Comparison of ENCODE assay signal across 18 cellular contexts in genomic region chr13:50514249-50514648, GRCh38.
A peak's percentile ranks its signal among the peaks of the same experiment; 100 is the strongest.
DNase-seq lines count a peak whose midpoint lies in the region; ATAC-seq, FAIRE-seq and TF ChIP-seq lines count a peak whose summit lies in the region.
"Had no signal": no experiment of that assay in that cellular context is flagged by ENCODE, and none has a peak within 500 bp of the region (broad histone marks: within the 10 kb centered on the region; RNA-seq: fewer than 3 reads in every experiment).

No MANE protein-coding gene starts in this region.

- in situ Hi-C loops in K562 (cut with MboI), result no loop called here

- H3K4me3 ChIP-seq in BLaER1 treated with 17β-estradiol and CSF1 and Interleukin-3, amounts not matched to agents 10 nM and 100 nM, result no peak overlapping the region
- H3K4me3 ChIP-seq in Karpas-422 (ENCODE audit: low read length) (no peak overlapping the region), K562 (no peak overlapping the region)
- H3K4me3 ChIP-seq: Peyer's patch had no signal

- H3K27me3 ChIP-seq in BLaER1 treated with 17β-estradiol and CSF1 and Interleukin-3, amounts not matched to agents 10 nM and 100 nM, result no peaks in the 10 kb centered on the region
- H3K27me3 ChIP-seq in Karpas-422 (ENCODE audit: low read length) (no peaks in the 10 kb centered on the region), K562 (ENCODE audit: control insufficient read depth in 2 of 2, insufficient read depth in 2 of 2, low read length in 2 of 2) (no peaks in the 10 kb centered on the region)
- H3K27me3 ChIP-seq: Peyer's patch had no signal

- peak; percentile 29 for DNase-seq in Karpas-422
- DNase-seq in K562 (ENCODE audit: extremely low read depth in 1 of 4, low spot score in 3 of 4), result no peak
- peak; percentile 5 for DNase-seq in superior temporal gyrus (ENCODE audit: extremely low spot score)
- no peak for DNase-seq in NCI-H1417 (lab: John Stamatoyannopoulos, UW)
- DNase-seq: DMS79 treated with DMSO at 0.1 percent for 48 hours, GDM1, H9, NCI-H1048, NCI-H1436 treated with DMSO at 0.1 percent for 48 hours, NCI-H2029, NCI-H2171, NCI-H526, Peyer's patch, SW 1271 had no signal

- no peak for TF ChIP-seq EP300 in K562 (IDR thresholded peaks at IDR 0.05; ENCODE audit: low read length)

- H3K9ac ChIP-seq in BLaER1 treated with 17β-estradiol and CSF1 and Interleukin-3, amounts not matched to agents 10 nM and 100 nM, result no peak overlapping the region
- H3K9ac ChIP-seq in Karpas-422 (ENCODE audit: low read length) (0 out of 2 replicates have a peak overlapping the region, but pooled peaks have one; percentile 8), K562 (ENCODE audit: insufficient read depth in 1 of 2, low read depth in 2 of 2, low read length in 2 of 2) (no peak overlapping the region)

- FAIRE-seq in K562 (lab: Jason Lieb, UNC), result no peak

- no peak for TF ChIP-seq POLR2A in K562 (conservative IDR thresholded peaks at IDR 0.05)

- no peaks in the 10 kb centered on the region for H3K9me2 ChIP-seq in Karpas-422 (replicated peaks; ENCODE audit: insufficient read depth, low read length)

- intact Hi-C loops in K562 (cut with micrococcal nuclease), result loop anchor here (5.0 kb wide), 1 partner anchor 98 kb away; no protein-coding TSS in a partner anchor

- H2AFZ ChIP-seq in Karpas-422 (ENCODE audit: low read length), result no peak overlapping the region
- H2AFZ ChIP-seq in K562 (ENCODE audit: low read depth, low read length), result no peak overlapping the region

- ATAC-seq in K562, result no peak
- ATAC-seq in GM18502 (IDR thresholded peaks at IDR 0.05; ENCODE audit: poor library complexity, unreplicated experiment), result no peak
- no peak for ATAC-seq in HG03442 (IDR thresholded peaks at IDR 0.05; ENCODE audit: unreplicated experiment)

- no peaks in the 10 kb centered on the region for H4K20me1 ChIP-seq in BLaER1 treated with 17β-estradiol and CSF1 and Interleukin-3, amounts not matched to agents 10 nM and 100 nM
- H4K20me1 ChIP-seq in Karpas-422 (ENCODE audit: insufficient read depth, low read depth, low read length), result no peaks in the 10 kb centered on the region
- H4K20me1 ChIP-seq in K562 (replicated peaks; ENCODE audit: control insufficient read depth, insufficient read depth, low read length), result no peaks in the 10 kb centered on the region

- H3K9me1 ChIP-seq in K562 (ENCODE audit: control insufficient read depth, insufficient read depth, low read length), result no peaks in the 10 kb centered on the region

- no peaks in the 10 kb centered on the region for H3K79me2 ChIP-seq in Karpas-422 (ENCODE audit: low read length)
- H3K79me2 ChIP-seq in K562 (ENCODE audit: control insufficient read depth, insufficient read depth, low read length), result no peaks in the 10 kb centered on the region

- no TSS peak for BruUV-seq in K562 (replicated peaks; lab: Mats Ljungman, UMichigan)

- 30% methylated on average over 1 of the region's 2 CpGs for WGBS in K562 (ENCODE audit: insufficient coverage, low coverage, missing lambda C conversion rate)

- H3K36me3 ChIP-seq in BLaER1 treated with 17β-estradiol and CSF1 and Interleukin-3, amounts not matched to agents 10 nM and 100 nM, result no peaks in the 10 kb centered on the region
- H3K36me3 ChIP-seq in Karpas-422 (ENCODE audit: insufficient read depth, low read length) (no peaks in the 10 kb centered on the region; the same call in 1 of the 2 replicates), K562 (ENCODE audit: control insufficient read depth, insufficient read depth, low read length) (no peaks in the 10 kb centered on the region)
- H3K36me3 ChIP-seq: Peyer's patch had no signal

- no peak for TF ChIP-seq CTCF in K562 (IDR thresholded peaks at IDR 0.05 in 2 of 3, conservative IDR thresholded peaks at IDR 0.05 in 1 of 3; ENCODE audit: insufficient read depth in 2 of 3, low read depth in 1 of 3, low read length in 3 of 3)

- peak overlapping the region in 7 of 11 experiments; percentile 2 to 91 (median 83); a peak in 11 of 22 replicates for H3K4me2 ChIP-seq in BLaER1 treated with 17β-estradiol and CSF1 and Interleukin-3, amounts not matched to agents 10 nM and 100 nM
- H3K4me2 ChIP-seq in Karpas-422 (ENCODE audit: low read depth, low read length, poor library complexity, severe bottlenecking), result peak overlapping the region; percentile 80
- no peak overlapping the region for H3K4me2 ChIP-seq in K562 (ENCODE audit: insufficient read depth, low read length)

- H3K27ac ChIP-seq in BLaER1 treated with 17β-estradiol and CSF1 and Interleukin-3, amounts not matched to agents 10 nM and 100 nM, result peak overlapping the region in 1 of 11 experiments; percentile 89; a peak in 2 of 22 replicates
- H3K27ac ChIP-seq in Karpas-422 (ENCODE audit: low read length) (peak overlapping the region; percentile 98), K562 (ENCODE audit: extremely low read depth, low read depth, low read length) (no peak overlapping the region)
- H3K27ac ChIP-seq: C4-2B had no signal

- POLR2A ChIA-PET in K562 (lab: Yijun Ruan, JAX), result no interaction called here

- peaks cover 0 to 12% (median 6%) of the 10 kb centered on the region in 11 experiments; a peak in 15 of 22 replicates for H3K9me3 ChIP-seq in BLaER1 treated with 17β-estradiol and CSF1 and Interleukin-3, amounts not matched to agents 10 nM and 100 nM (replicated peaks in 1 of 11)
- H3K9me3 ChIP-seq in Karpas-422 (ENCODE audit: low read length) (no peaks in the 10 kb centered on the region), K562 (replicated peaks; ENCODE audit: control insufficient read depth, insufficient read depth, low read depth, low read length) (no peaks in the 10 kb centered on the region)
- H3K9me3 ChIP-seq: Peyer's patch had no signal

- no peak for TF ChIP-seq RAD21 in K562 (CRISPR knock-in tag; conservative IDR thresholded peaks at IDR 0.05 in 1 of 2, IDR thresholded peaks at IDR 0.05 in 1 of 2)

- H3K4me1 ChIP-seq in BLaER1 treated with 17β-estradiol and CSF1 and Interleukin-3, amounts not matched to agents 10 nM and 100 nM, result peaks cover 56 to 73% (median 63%) of the 10 kb centered on the region in 10 experiments
- H3K4me1 ChIP-seq in Karpas-422 (ENCODE audit: low read length) (peaks cover 93% of the 10 kb centered on the region), K562 (replicated peaks in 1 of 2; ENCODE audit: control insufficient read depth in 2 of 2, insufficient read depth in 2 of 2, low read length in 2 of 2) (peaks cover 0 to 18% of the 10 kb centered on the region in 2 experiments; a peak in 4 of 5 replicates)

- CTCF ChIA-PET in K562 (lab: Yijun Ruan, JAX; ENCODE audit: low intra/inter-chr PET ratio), result no interaction called here

TF ChIP-seq in K562, 482 proteins besides CTCF, POLR2A, EP300 and RAD21 (continues in another document):
- TF ChIP-seq PHB2 (IDR thresholded peaks at IDR 0.05; ENCODE audit: low read depth) (no peak), NKRF (IDR thresholded peaks at IDR 0.05; ENCODE audit: borderline replicate concordance) (no peak), ZNF512 (tag; IDR thresholded peaks at IDR 0.05) (peak; percentile 76), BCLAF1 (IDR thresholded peaks at IDR 0.05; ENCODE audit: borderline replicate concordance in 1 of 2, control insufficient read depth in 1 of 2, low read depth in 2 of 2, low read length in 1 of 2) (no peak), ZNF507 (tag; conservative IDR thresholded peaks at IDR 0.05) (no peak), PYGO2 (tag; IDR thresholded peaks at IDR 0.05) (no peak), ASH1L (IDR thresholded peaks at IDR 0.05; ENCODE audit: borderline replicate concordance, low read depth, partially characterized antibody) (peak; percentile 18)

Comparison
In these comparisons a context has a peak if more than half of its experiments do, and no peak if none do; other contexts are left out.
1. DNase-seq: peak in Karpas-422 (single experiment) and superior temporal gyrus (single experiment); none in K562 (0 of 4) and NCI-H1417 (0 of 3).